ENCODE assay signal across 8 cellular contexts in genomic region chr2:62306751-62307468, GRCh38.
DNase-seq lines count a peak whose midpoint lies in the region; ATAC-seq and FAIRE-seq lines count a peak whose summit lies in the region.
"Had no signal": no experiment of that assay in that cellular context is flagged by ENCODE, and none has a peak within 500 bp of the region (broad histone marks: within the 10 kb centered on the region; RNA-seq: fewer than 3 reads in every experiment).

No MANE protein-coding gene starts in this region.

- DNase-seq in GM18507 (ENCODE audit: extremely low spot score, insufficient read length, low read depth) (no peak), NCI-H524 treated with DMSO at 0.1 percent for 48 hours (lab: John Stamatoyannopoulos, UW) (peak; percentile 81), RKO (ENCODE audit: low spot score) (no peak)
- DNase-seq in activated naive CD4-positive, alpha-beta T cell treated with anti-CD3 and anti-CD28 coated beads, Interleukin-2, amount 10 ng/mL, durations not matched to agents 7 days and 5 days = peak; percentile 50

- CTCF ChIA-PET in activated naive CD4-positive, alpha-beta T cell treated with anti-CD3 and anti-CD28 coated beads, Interleukin-2, amount 10 ng/mL, durations not matched to agents 7 days and 5 days (lab: Charles Lee) = no interaction called here

- peak; percentile 87 for FAIRE-seq in GM18507 (lab: Jason Lieb, UNC)

- peak; percentile 36 for ATAC-seq in HG02642 (IDR thresholded peaks at IDR 0.05; ENCODE audit: poor library complexity, unreplicated experiment)
- ATAC-seq in HG02938 (IDR thresholded peaks at IDR 0.05; ENCODE audit: unreplicated experiment) = no peak

- no peak overlapping the region for H3K4me3 ChIP-seq in mesodermal cell (ENCODE audit: extremely low read depth, insufficient read depth, low read length, poor library complexity, severe bottlenecking)
- H3K4me3 ChIP-seq: SK-N-MC had no signal

- H3K36me3 ChIP-seq in mesodermal cell (ENCODE audit: control insufficient read depth, insufficient read depth, low read length) = no peaks in the 10 kb centered on the region

- no peaks in the 10 kb centered on the region for H3K9me3 ChIP-seq in mesodermal cell (ENCODE audit: control insufficient read depth, low read length)

- WGBS in mesodermal cell (ENCODE audit: insufficient coverage in 2 of 2), 2 experiments = 82 to 85% methylated on average over 6 to 7 of the region's 7 CpGs

- H3K4me3 Mint-ChIP-seq in activated naive CD4-positive, alpha-beta T cell treated with anti-CD3 and anti-CD28 coated beads, Interleukin-2, amount 10 ng/mL, durations not matched to agents 7 days and 5 days = no peak overlapping the region

- peaks cover 88% of the 10 kb centered on the region for H3K4me1 Mint-ChIP-seq in activated naive CD4-positive, alpha-beta T cell treated with anti-CD3 and anti-CD28 coated beads, Interleukin-2, amount 10 ng/mL, durations not matched to agents 7 days and 5 days

- peaks cover 2% of the 10 kb centered on the region for H3K36me3 Mint-ChIP-seq in activated naive CD4-positive, alpha-beta T cell treated with anti-CD3 and anti-CD28 coated beads, Interleukin-2, amount 10 ng/mL, durations not matched to agents 7 days and 5 days

- H3K9me3 Mint-ChIP-seq in activated naive CD4-positive, alpha-beta T cell treated with anti-CD3 and anti-CD28 coated beads, Interleukin-2, amount 10 ng/mL, durations not matched to agents 7 days and 5 days = no peaks in the 10 kb centered on the region

- H3K27ac ChIP-seq in mesodermal cell (ENCODE audit: low read depth, low read length, severe bottlenecking) = peak overlapping the region; percentile 60
- H3K27ac ChIP-seq: SK-N-MC had no signal

- H3K27ac Mint-ChIP-seq in activated naive CD4-positive, alpha-beta T cell treated with anti-CD3 and anti-CD28 coated beads, Interleukin-2, amount 10 ng/mL, durations not matched to agents 7 days and 5 days = peak overlapping the region; percentile 78

- H3K27me3 Mint-ChIP-seq in activated naive CD4-positive, alpha-beta T cell treated with anti-CD3 and anti-CD28 coated beads, Interleukin-2, amount 10 ng/mL, durations not matched to agents 7 days and 5 days = peaks cover 8% of the 10 kb centered on the region

- H3K4me1 ChIP-seq in mesodermal cell (ENCODE audit: control insufficient read depth, insufficient read depth, low read length, poor library complexity, severe bottlenecking) = peaks cover 40% of the 10 kb centered on the region

Comparison
In these comparisons a context has a peak if more than half of its experiments do, and no peak if none do; other contexts are left out.
1. DNase-seq: peak in NCI-H524 treated with DMSO at 0.1 percent for 48 hours (single experiment) and activated naive CD4-positive, alpha-beta T cell treated with anti-CD3 and anti-CD28 coated beads, Interleukin-2, amount 10 ng/mL, durations not matched to agents 7 days and 5 days (single experiment); none in GM18507 (single experiment) and RKO (single experiment).